In genomic region chr6:125153541-125154183, GRCh38 we compare ENCODE assay signal across 8 cellular contexts. TPM values are rescaled to one million over a fixed set of nuclear protein-coding genes. Genes with fewer than 3 reads are reported as not detected.
DNase-seq lines count a peak whose midpoint lies in the region; ATAC-seq and TF ChIP-seq lines count a peak whose summit lies in the region.

Gene TPD52L1 (plus strand): TSS chr6:125153773. CDS start chr6:125153952, 179 bp downstream.

- ATAC-seq in GM21423 (IDR thresholded peaks at IDR 0.05; ENCODE audit: unreplicated experiment) (peak; percentile 98), PC-3 (peak; percentile 88), natural killer cell (peak; percentile 81 to 95 (median 89))

- DNase-seq in Caco-2 = peak; percentile 85
- peak; percentile 78 for DNase-seq in HT1080 (ENCODE audit: low read depth)
- peak; percentile 81 for DNase-seq in PC-3
- peak; percentile 41 for DNase-seq in activated T-helper 9 cell treated with anti-CD3 and anti-CD28 coated beads, Interleukin-2, amount 50 U/mL, for 16 hours (ENCODE audit: low read depth)
- peak; percentile 67 for DNase-seq in fibroblast of the aortic adventitia (ENCODE audit: low read depth)
- peak; percentile 40 for DNase-seq in natural killer cell

- POLR2A ChIA-PET in Caco-2 (lab: Charles Lee) = interaction anchor here (0.8 to 1.1 kb wide), 2 partner anchors 48 to 111 kb away, joined by 3 to 4 read pairs; no protein-coding TSS in a partner anchor
- POLR2A ChIA-PET in PC-3 (lab: Charles Lee; ENCODE audit: unreplicated experiment) = no interaction called here

- H3K36me3 Mint-ChIP-seq in Caco-2 (ENCODE audit: insufficient read depth, unreplicated experiment) (no peaks in the 10 kb centered on the region), natural killer cell (no peaks in the 10 kb centered on the region)
- no peaks in the 10 kb centered on the region for H3K36me3 Mint-ChIP-seq in stimulated activated naive CD8-positive, alpha-beta T cell treated with anti-CD3 and anti-CD28 coated beads, Interleukin-15, Interleukin-2, amounts not matched to agents 100 ng/mL and 50 ng/mL, for 24 hours (ENCODE audit: low read depth)

- H3K4me1 Mint-ChIP-seq in Caco-2 (ENCODE audit: low read depth, unreplicated experiment) (peaks cover 6% of the 10 kb centered on the region), natural killer cell (peaks cover 5 to 16% of the 10 kb centered on the region in 2 donors)
- peaks cover 4% of the 10 kb centered on the region for H3K4me1 Mint-ChIP-seq in stimulated activated naive CD8-positive, alpha-beta T cell treated with anti-CD3 and anti-CD28 coated beads, Interleukin-15, Interleukin-2, amounts not matched to agents 100 ng/mL and 50 ng/mL, for 24 hours (ENCODE audit: low read depth)

- H3K4me3 ChIP-seq in Caco-2 (ENCODE audit: low read depth, low read length) (peak within 1 kb of the TSS; percentile 78), PC-3 (ENCODE audit: low read length) (peak within 1 kb of the TSS; percentile 86), fibroblast of the aortic adventitia (ENCODE audit: low read depth, low read length) (peak within 1 kb of the TSS; percentile 72)

- no TSS peak for BruUV-seq in Caco-2 (replicated peaks; lab: Mats Ljungman, UMichigan)
- BruUV-seq in PC-3 (replicated peaks; lab: Mats Ljungman, UMichigan) = no TSS peak

- H3K4me1 ChIP-seq in Caco-2 (no peaks in the 10 kb centered on the region), PC-3 (ENCODE audit: insufficient read depth, low read length) (peaks cover 4% of the 10 kb centered on the region; the same call in 1 of the 2 replicates)

- no peaks in the 10 kb centered on the region for H4K20me1 ChIP-seq in PC-3 (ENCODE audit: low read length)

- H3K27ac ChIP-seq in PC-3 (ENCODE audit: low read length) = no peak within 1 kb of the TSS

- H2AFZ ChIP-seq in PC-3 (ENCODE audit: low read length) = peak within 1 kb of the TSS; percentile 97

- no peaks in the 10 kb centered on the region for H3K79me2 ChIP-seq in PC-3 (ENCODE audit: low read length)

- H3K9me3 Mint-ChIP-seq in Caco-2 (ENCODE audit: unreplicated experiment) (no peaks in the 10 kb centered on the region), natural killer cell (no peaks in the 10 kb centered on the region)
- no peaks in the 10 kb centered on the region for H3K9me3 Mint-ChIP-seq in stimulated activated naive CD8-positive, alpha-beta T cell treated with anti-CD3 and anti-CD28 coated beads, Interleukin-15, Interleukin-2, amounts not matched to agents 100 ng/mL and 50 ng/mL, for 24 hours

- no peaks in the 10 kb centered on the region for H3K9me2 ChIP-seq in PC-3 (replicated peaks; ENCODE audit: low read length)

- H3K36me3 ChIP-seq in Caco-2 (ENCODE audit: control insufficient read depth, insufficient read depth, low read length) (no peaks in the 10 kb centered on the region), PC-3 (ENCODE audit: low read depth, low read length) (no peaks in the 10 kb centered on the region)

- H3K27me3 Mint-ChIP-seq in Caco-2 (ENCODE audit: insufficient read depth, unreplicated experiment) = peaks cover 6% of the 10 kb centered on the region
- peaks cover 20 to 43% of the 10 kb centered on the region in 2 donors for H3K27me3 Mint-ChIP-seq in natural killer cell (ENCODE audit: low read depth in 2 of 2)
- peaks cover 62% of the 10 kb centered on the region for H3K27me3 Mint-ChIP-seq in stimulated activated naive CD8-positive, alpha-beta T cell treated with anti-CD3 and anti-CD28 coated beads, Interleukin-15, Interleukin-2, amounts not matched to agents 100 ng/mL and 50 ng/mL, for 24 hours

- H3K9ac ChIP-seq in PC-3 (ENCODE audit: low read length) = peak within 1 kb of the TSS; percentile 70

- no peaks in the 10 kb centered on the region for H3F3A ChIP-seq in PC-3 (ENCODE audit: low read length, unreplicated experiment)

- no peaks in the 10 kb centered on the region for H3K27me3 ChIP-seq in Caco-2 (replicated peaks; ENCODE audit: control insufficient read depth, insufficient read depth, low read length)
- no peaks in the 10 kb centered on the region for H3K27me3 ChIP-seq in PC-3 (ENCODE audit: low read length)

- H3K4me2 ChIP-seq in PC-3 (ENCODE audit: low read length) = peak within 1 kb of the TSS; percentile 98

- H3K9me3 ChIP-seq in Caco-2 = no peaks in the 10 kb centered on the region
- H3K9me3 ChIP-seq in PC-3 (ENCODE audit: low read length) = no peaks in the 10 kb centered on the region

- intact Hi-C loops in Caco-2 (cut with micrococcal nuclease; ENCODE audit: unreplicated experiment) = loop anchor here (2.0 to 5.0 kb wide), 6 partner anchors 39 to 615 kb away; partner anchors contain the start of gene HDDC2
- intact Hi-C loops in PC-3 (cut with micrococcal nuclease) = loop anchor here (1.0 to 5.0 kb wide), 5 partner anchors 39 to 600 kb away; partner anchors contain the start of gene HDDC2
- intact Hi-C loops in natural killer cell (cut with micrococcal nuclease) = loop anchor here (5.0 to 10.0 kb wide), 2 partner anchors 151 to 614 kb away; partner anchors contain the start of gene HDDC2

- H3K4me3 Mint-ChIP-seq in Caco-2 (ENCODE audit: unreplicated experiment) (peak within 1 kb of the TSS; percentile 81), natural killer cell (peak within 1 kb of the TSS; percentile 86)
- H3K4me3 Mint-ChIP-seq in stimulated activated naive CD8-positive, alpha-beta T cell treated with anti-CD3 and anti-CD28 coated beads, Interleukin-15, Interleukin-2, amounts not matched to agents 100 ng/mL and 50 ng/mL, for 24 hours = peak within 1 kb of the TSS; percentile 67

- H3K27ac Mint-ChIP-seq in Caco-2 (ENCODE audit: unreplicated experiment) (peak within 1 kb of the TSS; percentile 42), natural killer cell (peak within 1 kb of the TSS in 1 of 2 donors; percentile 31)
- H3K27ac Mint-ChIP-seq in stimulated activated naive CD8-positive, alpha-beta T cell treated with anti-CD3 and anti-CD28 coated beads, Interleukin-15, Interleukin-2, amounts not matched to agents 100 ng/mL and 50 ng/mL, for 24 hours = no peak within 1 kb of the TSS

- TF ChIP-seq CTCF in Caco-2 (IDR thresholded peaks at IDR 0.05; ENCODE audit: insufficient read depth in 1 of 2, low read depth in 1 of 2, low read length in 1 of 2, severe bottlenecking in 1 of 2, unreplicated experiment in 1 of 2) (peak; percentile 79 to 97), PC-3 (conservative IDR thresholded peaks at IDR 0.05; ENCODE audit: low read depth, low read length) (peak; percentile 85), fibroblast of the aortic adventitia (IDR thresholded peaks at IDR 0.05; ENCODE audit: insufficient read depth, low read length) (peak; percentile 94), natural killer cell (IDR thresholded peaks at IDR 0.05) (peak; percentile 70)

- CTCF ChIA-PET in Caco-2 (lab: Charles Lee) (interaction anchor here (0.7 to 1.5 kb wide), 7 partner anchors 9 to 283 kb away, joined by 3 to 5 read pairs (median 4); no protein-coding TSS in a partner anchor), PC-3 (lab: Charles Lee) (interaction anchor here (1.0 kb wide), 1 partner anchor 39 kb away, joined by 3 read pairs; no protein-coding TSS in a partner anchor)

RNA-seq across cellular contexts. Expression of gene TPD52L1, which starts in this region (rescaled TPM):
- 60.1 and 83.9 TPM in 2 replicates for total RNA-seq in Caco-2 (2022)
- total RNA-seq in HT1080 (2014; rRNA removed; shearing (Covaris generic)) = 13.6 and 18.1 TPM in 2 replicates
- polyA plus RNA-seq in HT1080 (2015; cell fraction: cytosol; rRNA removed) = 19.1 and 19.6 TPM in 2 replicates
- 5.7 and 7.8 TPM in 2 replicates for polyA plus RNA-seq in HT1080 (2015; cell fraction: nucleus; rRNA removed)
- 39.4 and 41.4 TPM in 2 replicates for total RNA-seq in PC-3 (2014; rRNA removed)
- total RNA-seq in fibroblast of the aortic adventitia (ENCODE audit: low replicate concordance) = 20.8 and 21.7 TPM in 2 replicates
- 1 to 10 TPM in 2 of 3 donors, not detected in 1; 1.2 TPM for total RNA-seq in natural killer cell
